In genomic region chr2:3062476-3063260, GRCh38 we compare ENCODE assay signal across 21 cellular contexts.
DNase-seq lines count a peak whose midpoint lies in the region; ATAC-seq, FAIRE-seq and TF ChIP-seq lines count a peak whose summit lies in the region.
"Had no signal": no experiment of that assay in that cellular context is flagged by ENCODE, and none has a peak within 500 bp of the region (broad histone marks: within the 10 kb centered on the region; RNA-seq: fewer than 3 reads in every experiment).

No MANE protein-coding gene starts in this region.

- TF ChIP-seq RAD21 in HepG2 (CRISPR knock-in tag; IDR thresholded peaks at IDR 0.05), result no peak

- TF ChIP-seq CTCF in HepG2 (CRISPR knock-in tag; IDR thresholded peaks at IDR 0.05) (no peak), testis (IDR thresholded peaks at IDR 0.05) (no peak)

- intact Hi-C loops in Right ventricle myocardium inferior (cut with DNase I) (no loop called here), cardiac septum (cut with DNase I) (no loop called here), HepG2 (cut with micrococcal nuclease; ENCODE audit: unreplicated experiment) (no loop called here), testis (cut with DNase I; ENCODE audit: low total_unique reads) (no loop called here)

- H3K4me1 ChIP-seq in HepG2 (ENCODE audit: insufficient read depth, low read length) (no peaks in the 10 kb centered on the region), testis (no peaks in the 10 kb centered on the region)
- H3K4me1 ChIP-seq: A549 had no signal

- POLR2A ChIA-PET in HepG2 (lab: Yijun Ruan, JAX), result no interaction called here

- H3K4me2 ChIP-seq in HepG2 (ENCODE audit: low read depth, low read length), result no peak overlapping the region
- H3K4me2 ChIP-seq: A549 had no signal

- no peak for FAIRE-seq in HepG2 (lab: Jason Lieb, UNC)
- FAIRE-seq: A549, GM12891, GM18507, H1 had no signal

- 43% methylated on average over 8 of the region's 15 CpGs for WGBS in HepG2 (ENCODE audit: low lambda C conversion rate)
- 75 to 90% methylated on average over 11 to 15 of the region's 15 CpGs for WGBS in testis, 2 donors

- H3K36me3 ChIP-seq in HepG2 (replicated peaks in 1 of 2; ENCODE audit: control insufficient read depth in 1 of 2, insufficient read depth in 2 of 2, low read length in 2 of 2), result no peaks in the 10 kb centered on the region
- H3K36me3 ChIP-seq in testis (ENCODE audit: low read depth, missing control alignments), result no peaks in the 10 kb centered on the region

- H2AFZ ChIP-seq in HepG2 (ENCODE audit: low read length), result no peak overlapping the region

- no peaks in the 10 kb centered on the region for H4K20me1 ChIP-seq in HepG2 (ENCODE audit: insufficient read depth, low read length)

- no peaks in the 10 kb centered on the region for H3K9me3 ChIP-seq in HepG2 (ENCODE audit: low read length)
- H3K9me3 ChIP-seq in testis, result no peaks in the 10 kb centered on the region
- H3K9me3 ChIP-seq: A549 had no signal

- in situ Hi-C loops in HepG2 (cut with HindIII; ENCODE audit: extremely low pct_ligation_motif_present, low pct_unique_long_range_greater_than_20kb), result no loop called here

- peak; percentile 31 for ATAC-seq in Right ventricle myocardium inferior
- peak; percentile 59 for ATAC-seq in HepG2

- CTCF ChIA-PET in HepG2 (lab: Yijun Ruan, JAX; ENCODE audit: low intra/inter-chr PET ratio, low total read pairs), result no interaction called here

- TF ChIP-seq POLR2A in HepG2 (IDR thresholded peaks at IDR 0.05; ENCODE audit: insufficient read depth in 1 of 2, low read depth in 2 of 2, low read length in 2 of 2), result no peak
- TF ChIP-seq POLR2A in testis (IDR thresholded peaks at IDR 0.05), result no peak

- BruUV-seq in HepG2 (replicated peaks; lab: Mats Ljungman, UMichigan), result no TSS peak

- TF ChIP-seq EP300 in HepG2 (IDR thresholded peaks at IDR 0.05; ENCODE audit: low read depth in 2 of 2, low read length in 2 of 2), result no peak
- no peak for TF ChIP-seq EP300 in HepG2 (CRISPR knock-in tag; IDR thresholded peaks at IDR 0.05; ENCODE audit: borderline replicate concordance)

- peaks cover 0 to 47% of the 10 kb centered on the region in 2 experiments; a peak in 4 of 5 replicates for H3K27me3 ChIP-seq in HepG2 (ENCODE audit: control insufficient read depth in 1 of 2, insufficient read depth in 2 of 2, low read length in 2 of 2)
- no peaks in the 10 kb centered on the region for H3K27me3 ChIP-seq in testis

- DNase-seq in Right ventricle myocardium inferior (ENCODE audit: missing footprints) (no peak), cardiac septum (ENCODE audit: low spot score) (no peak), caudate nucleus (lab: John Stamatoyannopoulos, UW) (peak in 29 of 61 donors; percentile 20 to 88 (median 48)), HepG2 (ENCODE audit: low spot score) (no peak), testis (no peak), amniotic stem cell (lab: John Stamatoyannopoulos, UW) (no peak)
- no peak for DNase-seq in NK-92 treated with Interleukin-12 subunit alpha and Interleukin-12 subunit beta, amount 100 ng/mL, for 24 hours (lab: John Stamatoyannopoulos, UW)
- DNase-seq: 8988T; C1 segment of cervical spinal cord; Calu3; CD4-positive, alpha-beta memory T cell; COR-L47; DMS53; DMS79 treated with DMSO at 0.1 percent for 48 hours; GF-D8; H7; HCEC 1CT had no signal

- H3K79me2 ChIP-seq in HepG2 (ENCODE audit: insufficient read depth, low read length), result no peaks in the 10 kb centered on the region

- no peak overlapping the region for H3K9ac ChIP-seq in HepG2 (ENCODE audit: insufficient read depth, low read depth, low read length)

- H3K27ac ChIP-seq in caudate nucleus (ENCODE audit: low read depth, low read length) (peak overlapping the region; percentile 78), HepG2 (ENCODE audit: extremely low read length, insufficient read depth, low read length) (no peak overlapping the region), testis (no peak overlapping the region)
- H3K27ac ChIP-seq: A549 had no signal

- no peak overlapping the region for H3K4me3 ChIP-seq in HepG2 (replicated peaks in 1 of 3; ENCODE audit: insufficient read depth in 1 of 3, low read depth in 2 of 3, low read length in 3 of 3)
- no peak overlapping the region for H3K4me3 ChIP-seq in testis
- H3K4me3 ChIP-seq: A549 had no signal

TF ChIP-seq in HepG2, 621 proteins besides CTCF, POLR2A, EP300 and RAD21:
- TF ChIP-seq SATB2 (CRISPR knock-in tag; IDR thresholded peaks at IDR 0.05), result no peak
- TF ChIP-seq CCDC6 (CRISPR knock-in tag; IDR thresholded peaks at IDR 0.05), result no peak
- TF ChIP-seq HMGA1 (CRISPR knock-in tag; conservative IDR thresholded peaks at IDR 0.05), result no peak
- TF ChIP-seq ZNF572 (CRISPR knock-in tag; IDR thresholded peaks at IDR 0.05), result no peak
- no peak for TF ChIP-seq SMAD9 (CRISPR knock-in tag; IDR thresholded peaks at IDR 0.05)
- TF ChIP-seq DNMT1 (CRISPR knock-in tag; IDR thresholded peaks at IDR 0.05), result no peak
- no peak for TF ChIP-seq NCOR1 (IDR thresholded peaks at IDR 0.05; ENCODE audit: borderline replicate concordance, low read length)
- TF ChIP-seq, protein P1, sequence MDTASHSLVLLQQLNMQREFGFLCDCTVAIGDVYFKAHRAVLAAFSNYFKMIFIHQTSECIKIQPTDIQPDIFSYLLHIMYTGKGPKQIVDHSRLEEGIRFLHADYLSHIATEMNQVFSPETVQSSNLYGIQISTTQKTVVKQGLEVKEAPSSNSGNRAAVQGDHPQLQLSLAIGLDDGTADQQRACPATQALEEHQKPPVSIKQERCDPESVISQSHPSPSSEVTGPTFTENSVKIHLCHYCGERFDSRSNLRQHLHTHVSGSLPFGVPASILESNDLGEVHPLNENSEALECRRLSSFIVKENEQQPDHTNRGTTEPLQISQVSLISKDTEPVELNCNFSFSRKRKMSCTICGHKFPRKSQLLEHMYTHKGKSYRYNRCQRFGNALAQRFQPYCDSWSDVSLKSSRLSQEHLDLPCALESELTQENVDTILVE (CRISPR knock-in tag; IDR thresholded peaks at IDR 0.05), result no peak
- TF ChIP-seq CENPT (CRISPR knock-in tag; IDR thresholded peaks at IDR 0.05; ENCODE audit: low read depth), result no peak
- TF ChIP-seq NR2F2 (IDR thresholded peaks at IDR 0.05; ENCODE audit: borderline replicate concordance, low read depth), result no peak
- no peak for TF ChIP-seq ZNF160 (CRISPR knock-in tag; IDR thresholded peaks at IDR 0.05)
- no peak for TF ChIP-seq SRSF1 (optimal IDR thresholded peaks at IDR 0.05; ENCODE audit: low read depth, low read length)
- TF ChIP-seq HDAC6 (IDR thresholded peaks at IDR 0.05; ENCODE audit: low read depth, low read length), result no peak
- TF ChIP-seq, protein P2, sequence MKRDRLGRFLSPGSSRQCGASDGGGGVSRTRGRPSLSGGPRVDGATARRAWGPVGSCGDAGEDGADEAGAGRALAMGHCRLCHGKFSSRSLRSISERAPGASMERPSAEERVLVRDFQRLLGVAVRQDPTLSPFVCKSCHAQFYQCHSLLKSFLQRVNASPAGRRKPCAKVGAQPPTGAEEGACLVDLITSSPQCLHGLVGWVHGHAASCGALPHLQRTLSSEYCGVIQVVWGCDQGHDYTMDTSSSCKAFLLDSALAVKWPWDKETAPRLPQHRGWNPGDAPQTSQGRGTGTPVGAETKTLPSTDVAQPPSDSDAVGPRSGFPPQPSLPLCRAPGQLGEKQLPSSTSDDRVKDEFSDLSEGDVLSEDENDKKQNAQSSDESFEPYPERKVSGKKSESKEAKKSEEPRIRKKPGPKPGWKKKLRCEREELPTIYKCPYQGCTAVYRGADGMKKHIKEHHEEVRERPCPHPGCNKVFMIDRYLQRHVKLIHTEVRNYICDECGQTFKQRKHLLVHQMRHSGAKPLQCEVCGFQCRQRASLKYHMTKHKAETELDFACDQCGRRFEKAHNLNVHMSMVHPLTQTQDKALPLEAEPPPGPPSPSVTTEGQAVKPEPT (CRISPR knock-in tag; IDR thresholded peaks at IDR 0.05; ENCODE audit: low read depth), result no peak
- TF ChIP-seq FIP1L1 (IDR thresholded peaks at IDR 0.05; ENCODE audit: borderline replicate concordance, insufficient read depth, low read depth, low read length), result no peak
- no peak for TF ChIP-seq PATZ1 (CRISPR knock-in tag; IDR thresholded peaks at IDR 0.05)
- no peak for TF ChIP-seq SP4 (CRISPR knock-in tag; IDR thresholded peaks at IDR 0.05)
- no peak for TF ChIP-seq NCOA1 (CRISPR knock-in tag; IDR thresholded peaks at IDR 0.05)
- TF ChIP-seq ZSCAN22 (CRISPR knock-in tag; IDR thresholded peaks at IDR 0.05), result no peak
- no peak for TF ChIP-seq MAX (IDR thresholded peaks at IDR 0.05)
